ENCODE assay signal across 9 cellular contexts in the genomic region with DNA sequence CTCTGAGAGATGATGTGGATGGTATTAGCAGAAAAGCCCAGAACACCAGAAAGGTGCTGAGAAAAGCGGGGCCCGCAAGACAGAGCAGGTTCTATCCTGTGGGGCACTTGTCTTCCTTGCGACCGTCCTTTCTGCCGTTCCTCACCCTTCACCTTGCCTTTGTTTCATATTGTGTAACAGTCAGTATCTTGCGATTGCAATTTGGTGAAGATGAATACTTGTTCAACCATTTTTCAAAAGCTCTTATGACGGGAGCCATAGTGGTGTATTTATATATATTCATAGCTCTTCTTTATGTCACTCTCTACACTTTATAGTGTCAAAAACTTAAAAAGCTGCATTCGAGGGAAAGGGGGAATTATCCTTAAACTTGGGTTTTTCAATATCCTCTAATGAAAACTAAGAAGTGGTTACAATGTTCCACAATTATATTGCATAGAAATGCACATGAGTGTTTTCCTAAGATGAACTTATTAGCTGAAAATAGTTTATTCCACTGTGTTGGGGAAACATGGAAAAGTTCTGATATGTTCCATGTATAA. TPM values are rescaled to one million over a fixed set of nuclear protein-coding genes. Genes with fewer than 3 reads are reported as not detected.
DNase-seq lines count a peak whose midpoint lies in the region; ATAC-seq and TF ChIP-seq lines count a peak whose summit lies in the region.
"Had no signal": no experiment of that assay in that cellular context is flagged by ENCODE, and none has a peak within 500 bp of the region (broad histone marks: within the 10 kb centered on the region; RNA-seq: fewer than 3 reads in every experiment).

No MANE protein-coding gene starts in this region.

- H3K9me3 Mint-ChIP-seq in activated CD4-positive, alpha-beta T cell treated with anti-CD3 and anti-CD28 coated beads for 36 hours (ENCODE audit: low read depth): no peaks in the 10 kb centered on the region

- H3K27ac ChIP-seq in mesodermal cell (ENCODE audit: low read depth, low read length, severe bottlenecking) (no peak overlapping the region), vagina (peak overlapping the region; percentile 83)

- no peaks in the 10 kb centered on the region for H3K27me3 ChIP-seq in vagina

- H3K36me3 Mint-ChIP-seq in activated CD4-positive, alpha-beta T cell treated with anti-CD3 and anti-CD28 coated beads for 36 hours (ENCODE audit: low read depth): no peaks in the 10 kb centered on the region

- DNase-seq in activated CD4-positive, alpha-beta T cell treated with anti-CD3 and anti-CD28 coated beads for 36 hours: no peak
- no peak for DNase-seq in activated CD4-positive, alpha-beta T cell treated with anti-CD3 and anti-CD28 coated beads for 1 hour
- no peak for DNase-seq in LNCaP clone FGC (ENCODE audit: low read depth)
- DNase-seq in cerebellum (ENCODE audit: low spot score): peak; percentile 25
- no peak for DNase-seq in vagina (ENCODE audit: extremely low spot score in 2 of 2)
- DNase-seq in central memory CD4-positive, alpha-beta T cell: no peak
- DNase-seq: DND-41 had no signal

- TF ChIP-seq CTCF in LNCaP clone FGC (IDR thresholded peaks at IDR 0.05; ENCODE audit: control insufficient read depth, extremely low read depth, insufficient read depth) (no peak), vagina (IDR thresholded peaks at IDR 0.05) (no peak)

- POLR2A ChIA-PET in activated CD4-positive, alpha-beta T cell treated with anti-CD3 and anti-CD28 coated beads for 36 hours (lab: Charles Lee): interaction anchor here (0.6 kb wide), 1 partner anchor 65 kb away, joined by 3 read pairs; no protein-coding TSS in a partner anchor

- no peaks in the 10 kb centered on the region for H3K36me3 ChIP-seq in mesodermal cell (ENCODE audit: control insufficient read depth, insufficient read depth, low read length)
- H3K36me3 ChIP-seq in vagina: no peaks in the 10 kb centered on the region

- intact Hi-C loops in activated CD4-positive, alpha-beta T cell treated with anti-CD3 and anti-CD28 coated beads for 36 hours (cut with DNase I, micrococcal nuclease): no loop called here
- intact Hi-C loops in vagina (cut with DNase I): no loop called here

- H3K4me1 Mint-ChIP-seq in activated CD4-positive, alpha-beta T cell treated with anti-CD3 and anti-CD28 coated beads for 36 hours: peaks cover 15% of the 10 kb centered on the region

- WGBS in mesodermal cell (ENCODE audit: insufficient coverage in 2 of 2), 2 experiments: 3 to 22% methylated on average over 3 to 4 of the region's 8 CpGs

- H3K4me1 ChIP-seq in mesodermal cell (ENCODE audit: control insufficient read depth, insufficient read depth, low read length, poor library complexity, severe bottlenecking): no peaks in the 10 kb centered on the region
- peaks cover 20% of the 10 kb centered on the region for H3K4me1 ChIP-seq in vagina

- CTCF ChIA-PET in activated CD4-positive, alpha-beta T cell treated with anti-CD3 and anti-CD28 coated beads for 36 hours (lab: Charles Lee): interaction anchor here (0.8 to 1.7 kb wide), 4 partner anchors 9 to 211 kb away, joined by 3 to 4 read pairs (median 4); no protein-coding TSS in a partner anchor

- peak overlapping the region; percentile 71 for H3K4me3 ChIP-seq in LNCaP clone FGC (ENCODE audit: low read depth, low read length)
- peak overlapping the region; percentile 44 for H3K4me3 ChIP-seq in mesodermal cell (ENCODE audit: extremely low read depth, insufficient read depth, low read length, poor library complexity, severe bottlenecking)
- peak overlapping the region; percentile 43 to 60 for H3K4me3 ChIP-seq in vagina

- H3K4me3 Mint-ChIP-seq in activated CD4-positive, alpha-beta T cell treated with anti-CD3 and anti-CD28 coated beads for 36 hours: peak overlapping the region; percentile 73

- H3K27me3 Mint-ChIP-seq in activated CD4-positive, alpha-beta T cell treated with anti-CD3 and anti-CD28 coated beads for 36 hours: peaks cover 43% of the 10 kb centered on the region

- no peak for TF ChIP-seq POLR2A in vagina (IDR thresholded peaks at IDR 0.05)

- ATAC-seq in activated CD4-positive, alpha-beta T cell treated with anti-CD3 and anti-CD28 coated beads for 36 hours: peak; percentile 25
- ATAC-seq in HG02623 (IDR thresholded peaks at IDR 0.05; ENCODE audit: unreplicated experiment): no peak

- H3K27ac Mint-ChIP-seq in activated CD4-positive, alpha-beta T cell treated with anti-CD3 and anti-CD28 coated beads for 36 hours: no peak overlapping the region

- no peaks in the 10 kb centered on the region for H3K9me3 ChIP-seq in mesodermal cell (ENCODE audit: control insufficient read depth, low read length)
- H3K9me3 ChIP-seq in vagina: no peaks in the 10 kb centered on the region

RNA-seq across cellular contexts. Expression of gene MAP3K13, which starts 0.8 kb away (rescaled TPM):
- total RNA-seq in activated CD4-positive, alpha-beta T cell treated with anti-CD3 and anti-CD28 coated beads for 36 hours: 10 to 100 TPM; 14.3 to 17.6 TPM
- total RNA-seq in cerebellum (48.9 TPM), vagina (8.3 TPM)
- polyA plus RNA-seq in mesodermal cell (2013, experiment 1 of 2): 21.7 TPM
- polyA plus RNA-seq in mesodermal cell (2013, experiment 2 of 2): 19.2 TPM
